ENCODE assay signal across 7 cellular contexts in the genomic region with DNA sequence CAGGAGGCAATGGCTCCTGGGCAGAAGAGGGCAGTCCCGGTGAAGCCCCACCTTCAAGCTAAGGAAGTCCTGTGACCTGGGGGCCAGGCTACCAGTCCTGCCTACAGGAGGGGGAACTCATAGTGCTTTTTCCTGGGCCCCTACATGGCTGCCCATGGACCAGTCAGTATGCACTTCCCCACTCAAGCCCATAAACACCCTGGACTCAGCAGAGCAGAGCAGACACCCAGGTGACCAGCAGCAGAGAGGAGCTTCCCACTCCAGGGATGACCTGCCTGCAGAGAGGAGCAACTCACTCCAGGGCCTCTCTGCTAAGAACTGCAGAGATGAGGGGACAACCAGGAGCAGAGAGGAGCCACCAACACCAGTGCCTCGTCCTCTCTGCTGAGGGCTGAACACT.
"Had no signal": no experiment of that assay in that cellular context is flagged by ENCODE, and none has a peak within 500 bp of the region (broad histone marks: within the 10 kb centered on the region; RNA-seq: fewer than 3 reads in every experiment).

No MANE protein-coding gene starts in this region.

- H3K4me3 ChIP-seq: GM23248 had no signal

- H2AFZ ChIP-seq: GM23248 had no signal

- DNase-seq: GM23248, GOT3, H9, HCEC 1CT, IMR-90, KBM-7 had no signal

- H3K27ac ChIP-seq: GM23248, HL-60 had no signal

- H3K9ac ChIP-seq: GM23248 had no signal
